ENCODE assay signal across 19 cellular contexts in genomic region chr5:137037848-137038247, GRCh38.
DNase-seq lines count a peak whose midpoint lies in the region; TF ChIP-seq lines count a peak whose summit lies in the region.
"Had no signal": no experiment of that assay in that cellular context is flagged by ENCODE, and none has a peak within 500 bp of the region (broad histone marks: within the 10 kb centered on the region; RNA-seq: fewer than 3 reads in every experiment).

No MANE protein-coding gene starts in this region.

- H4K8ac ChIP-seq in mesendoderm (ENCODE audit: low read depth, low read length): no peak overlapping the region

- no peak overlapping the region for H4K5ac ChIP-seq in mesendoderm (ENCODE audit: low read length)

- TF ChIP-seq CTCF in DOHH2 (IDR thresholded peaks at IDR 0.05; ENCODE audit: low read depth, low read length, poor library complexity, severe bottlenecking) (peak; percentile 22), OCI-LY7 (conservative IDR thresholded peaks at IDR 0.05; ENCODE audit: low read length) (0 out of 2 replicates have a peak, but pooled peaks have one; percentile 31)

- BruUV-seq in OCI-LY7 (replicated peaks; lab: Mats Ljungman, UMichigan): no TSS peak

- H4K20me1 ChIP-seq in DOHH2 (ENCODE audit: control insufficient read depth, insufficient read depth, low read depth, low read length) (no peaks in the 10 kb centered on the region), OCI-LY7 (ENCODE audit: insufficient read depth, low read length) (no peaks in the 10 kb centered on the region)

- H3K4ac ChIP-seq in mesendoderm (ENCODE audit: low read depth, low read length): no peak overlapping the region

- H3K4me1 ChIP-seq in DOHH2 (ENCODE audit: control insufficient read depth, low read length) (no peaks in the 10 kb centered on the region), OCI-LY7 (ENCODE audit: insufficient read depth, low read length, poor library complexity, severe bottlenecking) (no peaks in the 10 kb centered on the region), mesendoderm (ENCODE audit: control insufficient read depth, low read depth, low read length) (peaks cover 13% of the 10 kb centered on the region)

- DNase-seq in H7 (peak; percentile 35), OCI-LY7 (ENCODE audit: low spot score) (no peak), mesendoderm (peak; percentile 33), COLO668 (lab: John Stamatoyannopoulos, UW; ENCODE audit: unreplicated experiment) (no peak), SW480 (ENCODE audit: low spot score) (no peak), NCI-H1694 (lab: John Stamatoyannopoulos, UW) (no peak)
- DNase-seq: CD4-positive, CD25-positive, alpha-beta regulatory T cell; COR-L47; DMS 273 treated with DMSO at 0.1 percent for 48 hours; DND-41; HFFc6; MM.1S; NCI-H1092 treated with DMSO at 0.1 percent for 48 hours; NCI-H2081 treated with DMSO at 0.1 percent for 48 hours; NCI-H774; PC-3; Right ventricle myocardium superior; T-helper 17 cell had no signal

- no peak overlapping the region for H3K4me2 ChIP-seq in DOHH2 (ENCODE audit: low read length)
- no peak overlapping the region for H3K4me2 ChIP-seq in OCI-LY7 (ENCODE audit: low read length)
- H3K4me2 ChIP-seq in mesendoderm (ENCODE audit: low read length): no peak overlapping the region

- no peaks in the 10 kb centered on the region for H3K9me2 ChIP-seq in DOHH2 (replicated peaks; ENCODE audit: control insufficient read depth, low read length)
- no peaks in the 10 kb centered on the region for H3K9me2 ChIP-seq in OCI-LY7 (ENCODE audit: insufficient read depth, low read length)

- H2BK120ac ChIP-seq in mesendoderm (ENCODE audit: low read depth, low read length): no peak overlapping the region

- H3K4me3 ChIP-seq in DOHH2 (ENCODE audit: low read length) (no peak overlapping the region), H7 (ENCODE audit: insufficient read depth, low read depth, low read length) (no peak overlapping the region), OCI-LY7 (ENCODE audit: low read depth, low read length, poor library complexity, severe bottlenecking) (no peak overlapping the region), mesendoderm (ENCODE audit: low read length) (no peak overlapping the region)

- H3K23ac ChIP-seq in mesendoderm (ENCODE audit: low read length): no peak overlapping the region

- CTCF ChIA-PET in OCI-LY7 (lab: Charles Lee; ENCODE audit: unreplicated experiment): no interaction called here

- POLR2A ChIA-PET in OCI-LY7 (lab: Charles Lee): interaction anchor here (0.8 to 4.5 kb wide), 3 partner anchors 14 to 36 kb away, joined by 3 to 31 read pairs (median 4); no protein-coding TSS in a partner anchor

- no CpG with 5 or more reads among the region's 2 CpGs for WGBS in mesendoderm (ENCODE audit: extremely low coverage, insufficient coverage, low lambda C conversion rate)

- H3K9me3 ChIP-seq in DOHH2 (ENCODE audit: control insufficient read depth, insufficient read depth, low read length): no peaks in the 10 kb centered on the region
- H3K9me3 ChIP-seq in OCI-LY7 (ENCODE audit: low read length): no peaks in the 10 kb centered on the region

- H3K9ac ChIP-seq in mesendoderm (ENCODE audit: low read length): no peak overlapping the region

- H3K27ac ChIP-seq in DOHH2 (ENCODE audit: low read depth, low read length): no peak overlapping the region
- no peak overlapping the region for H3K27ac ChIP-seq in OCI-LY7 (ENCODE audit: low read depth, low read length, poor library complexity, severe bottlenecking)
- no peak overlapping the region for H3K27ac ChIP-seq in mesendoderm (ENCODE audit: low read depth, low read length)

- H3K56ac ChIP-seq in mesendoderm (ENCODE audit: low read length): no peak overlapping the region

- H2AFZ ChIP-seq in OCI-LY7 (ENCODE audit: low read length): no peak overlapping the region

- H3K36me3 ChIP-seq in DOHH2 (ENCODE audit: control insufficient read depth, low read length) (no peaks in the 10 kb centered on the region), H7 (replicated peaks; ENCODE audit: control insufficient read depth, insufficient read depth, low read length) (no peaks in the 10 kb centered on the region), OCI-LY7 (ENCODE audit: insufficient read depth, low read length) (no peaks in the 10 kb centered on the region), mesendoderm (ENCODE audit: control insufficient read depth, insufficient read depth, low read length) (no peaks in the 10 kb centered on the region)

- H3K27me3 ChIP-seq in DOHH2 (ENCODE audit: control insufficient read depth, low read length) (no peaks in the 10 kb centered on the region), H7 (ENCODE audit: control insufficient read depth, insufficient read depth, low read length) (no peaks in the 10 kb centered on the region), mesendoderm (ENCODE audit: insufficient read depth, low read length, poor library complexity) (no peaks in the 10 kb centered on the region)

- no peaks in the 10 kb centered on the region for H3K79me1 ChIP-seq in mesendoderm (ENCODE audit: low read length)

- H3F3A ChIP-seq in DOHH2 (ENCODE audit: control insufficient read depth, insufficient read depth): no peaks in the 10 kb centered on the region

- no peak overlapping the region for H2BK5ac ChIP-seq in mesendoderm (ENCODE audit: low read length)

- H3K79me2 ChIP-seq in DOHH2 (ENCODE audit: control insufficient read depth, low read length) (no peaks in the 10 kb centered on the region), OCI-LY7 (ENCODE audit: insufficient read depth, low read depth, low read length) (no peaks in the 10 kb centered on the region), mesendoderm (ENCODE audit: control insufficient read depth, insufficient read depth, low read length) (no peaks in the 10 kb centered on the region)

- H2AK5ac ChIP-seq in mesendoderm (ENCODE audit: low read length): no peak overlapping the region

- H3K18ac ChIP-seq in mesendoderm (ENCODE audit: low read length): peak overlapping the region; percentile 62

- H2BK15ac ChIP-seq in mesendoderm (replicated peaks; ENCODE audit: low read depth): no peak overlapping the region

- intact Hi-C loops in OCI-LY7 (cut with micrococcal nuclease; ENCODE audit: unreplicated experiment): no loop called here

Comparison
In these comparisons a context has a peak if more than half of its experiments do, and no peak if none do; other contexts are left out.
1. DNase-seq: peak in H7 (single experiment) and mesendoderm (single experiment); none in OCI-LY7 (single experiment), COLO668 (single experiment), SW480 (single experiment) and NCI-H1694 (single experiment).